Comparison of ENCODE assay signal across 1 cellular context in the genomic region with DNA sequence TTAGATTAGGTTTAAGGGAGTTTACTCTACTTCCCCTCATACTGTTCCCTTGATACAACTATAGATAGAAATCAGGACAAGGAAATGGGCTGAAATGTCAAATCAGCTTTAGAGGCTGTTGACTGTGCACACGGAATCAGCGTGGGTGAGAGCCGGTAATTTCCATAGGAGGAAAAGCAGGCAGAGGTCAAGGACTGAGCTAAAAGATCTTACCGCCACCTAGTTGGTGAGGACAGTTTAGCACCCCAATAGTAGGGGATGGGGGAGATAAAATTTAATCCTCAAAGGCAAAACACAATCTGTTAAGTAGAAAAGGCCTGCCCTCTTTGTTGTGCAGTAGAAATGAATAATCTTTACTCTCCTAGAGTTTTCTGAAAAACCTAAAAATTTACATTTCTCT.
TF ChIP-seq lines count a peak whose summit lies in the region.

No MANE protein-coding gene starts in this region.

TF ChIP-seq in HCT116, 20 proteins besides CTCF, POLR2A, EP300 and RAD21 (continued from another document):
- TF ChIP-seq ELF1 (IDR thresholded peaks at IDR 0.05; ENCODE audit: borderline replicate concordance, low read depth) (no peak), FOSL1 (IDR thresholded peaks at IDR 0.05; ENCODE audit: low read depth) (no peak), CEBPB (IDR thresholded peaks at IDR 0.05; ENCODE audit: low read depth) (no peak), YY1 (IDR thresholded peaks at IDR 0.05; ENCODE audit: extremely low read depth, insufficient replicate concordance, low read depth, low read length) (no peak), SRF (IDR thresholded peaks at IDR 0.05; ENCODE audit: low read depth) (no peak), SIN3A (IDR thresholded peaks at IDR 0.05; ENCODE audit: low read depth) (no peak), ZNF274 (IDR thresholded peaks at IDR 0.05; ENCODE audit: low read depth, low read length) (no peak), EGR1 (IDR thresholded peaks at IDR 0.05; ENCODE audit: low read depth) (no peak), EZH2phosphoT487 (IDR thresholded peaks at IDR 0.05; ENCODE audit: borderline replicate concordance) (no peak), CBX3 (IDR thresholded peaks at IDR 0.05; ENCODE audit: low read depth) (no peak)
- TF ChIP-seq, protein P1, sequence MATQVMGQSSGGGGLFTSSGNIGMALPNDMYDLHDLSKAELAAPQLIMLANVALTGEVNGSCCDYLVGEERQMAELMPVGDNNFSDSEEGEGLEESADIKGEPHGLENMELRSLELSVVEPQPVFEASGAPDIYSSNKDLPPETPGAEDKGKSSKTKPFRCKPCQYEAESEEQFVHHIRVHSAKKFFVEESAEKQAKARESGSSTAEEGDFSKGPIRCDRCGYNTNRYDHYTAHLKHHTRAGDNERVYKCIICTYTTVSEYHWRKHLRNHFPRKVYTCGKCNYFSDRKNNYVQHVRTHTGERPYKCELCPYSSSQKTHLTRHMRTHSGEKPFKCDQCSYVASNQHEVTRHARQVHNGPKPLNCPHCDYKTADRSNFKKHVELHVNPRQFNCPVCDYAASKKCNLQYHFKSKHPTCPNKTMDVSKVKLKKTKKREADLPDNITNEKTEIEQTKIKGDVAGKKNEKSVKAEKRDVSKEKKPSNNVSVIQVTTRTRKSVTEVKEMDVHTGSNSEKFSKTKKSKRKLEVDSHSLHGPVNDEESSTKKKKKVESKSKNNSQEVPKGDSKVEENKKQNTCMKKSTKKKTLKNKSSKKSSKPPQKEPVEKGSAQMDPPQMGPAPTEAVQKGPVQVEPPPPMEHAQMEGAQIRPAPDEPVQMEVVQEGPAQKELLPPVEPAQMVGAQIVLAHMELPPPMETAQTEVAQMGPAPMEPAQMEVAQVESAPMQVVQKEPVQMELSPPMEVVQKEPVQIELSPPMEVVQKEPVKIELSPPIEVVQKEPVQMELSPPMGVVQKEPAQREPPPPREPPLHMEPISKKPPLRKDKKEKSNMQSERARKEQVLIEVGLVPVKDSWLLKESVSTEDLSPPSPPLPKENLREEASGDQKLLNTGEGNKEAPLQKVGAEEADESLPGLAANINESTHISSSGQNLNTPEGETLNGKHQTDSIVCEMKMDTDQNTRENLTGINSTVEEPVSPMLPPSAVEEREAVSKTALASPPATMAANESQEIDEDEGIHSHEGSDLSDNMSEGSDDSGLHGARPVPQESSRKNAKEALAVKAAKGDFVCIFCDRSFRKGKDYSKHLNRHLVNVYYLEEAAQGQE (IDR thresholded peaks at IDR 0.05; ENCODE audit: low read depth), result no peak
